In genomic region chrX:132292753-132293152, GRCh38 we compare ENCODE assay signal across 8 cellular contexts.
A peak's percentile ranks its signal among the peaks of the same experiment; 100 is the strongest.
DNase-seq lines count a peak whose midpoint lies in the region; ATAC-seq, FAIRE-seq and TF ChIP-seq lines count a peak whose summit lies in the region.

No MANE protein-coding gene starts in this region.

- CTCF ChIA-PET in HepG2 (lab: Yijun Ruan, JAX; ENCODE audit: low intra/inter-chr PET ratio, low total read pairs) = interaction anchor here (0.7 to 1.8 kb wide), 3 partner anchors 320 to 339 kb away, joined by 3 to 8 read pairs (median 4); no protein-coding TSS in a partner anchor

- TF ChIP-seq CTCF in GM20000 (IDR thresholded peaks at IDR 0.05; ENCODE audit: extremely low read depth, missing control alignments) (no peak), choroid plexus epithelial cell (conservative IDR thresholded peaks at IDR 0.05; ENCODE audit: low read depth, low read length) (peak; percentile 66), HepG2 (CRISPR knock-in tag; IDR thresholded peaks at IDR 0.05) (peak; percentile 77)

- H3K27ac ChIP-seq in HepG2 (ENCODE audit: extremely low read length, insufficient read depth, low read length) = peak overlapping the region; percentile 38

- no peak overlapping the region for H2AFZ ChIP-seq in HepG2 (ENCODE audit: low read length)

- TF ChIP-seq RAD21 in HepG2 (CRISPR knock-in tag; IDR thresholded peaks at IDR 0.05) = peak; percentile 57

- in situ Hi-C loops in Caki2 (cut with HindIII; ENCODE audit: low pct_unique_long_range_greater_than_20kb, low sequenced_read_pairs) = no loop called here
- in situ Hi-C loops in HepG2 (cut with HindIII; ENCODE audit: extremely low pct_ligation_motif_present, low pct_unique_long_range_greater_than_20kb) = loop anchor here (5.0 to 10.0 kb wide), 2 partner anchors 80 to 322 kb away; no protein-coding TSS in a partner anchor

- TF ChIP-seq EP300 in HepG2 (IDR thresholded peaks at IDR 0.05; ENCODE audit: low read depth in 2 of 2, low read length in 2 of 2) (no peak), HepG2 (CRISPR knock-in tag; IDR thresholded peaks at IDR 0.05; ENCODE audit: borderline replicate concordance) (no peak)

- no peaks in the 10 kb centered on the region for H3K36me3 ChIP-seq in HepG2 (replicated peaks in 1 of 2; ENCODE audit: control insufficient read depth in 1 of 2, insufficient read depth in 2 of 2, low read length in 2 of 2)

- H3K4me2 ChIP-seq in HepG2 (ENCODE audit: low read depth, low read length) = peak overlapping the region; percentile 58

- no TSS peak for BruUV-seq in HepG2 (replicated peaks; lab: Mats Ljungman, UMichigan)

- H3K4me1 ChIP-seq in HepG2 (ENCODE audit: insufficient read depth, low read length) = peaks cover 9% of the 10 kb centered on the region

- POLR2A ChIA-PET in HepG2 (lab: Yijun Ruan, JAX) = interaction anchor here (0.8 to 1.2 kb wide), 3 partner anchors 121 to 322 kb away, joined by 3 to 4 read pairs (median 4); no protein-coding TSS in a partner anchor

- H3K9me3 ChIP-seq in HepG2 (ENCODE audit: low read length) = no peaks in the 10 kb centered on the region

- H3K4me3 ChIP-seq in choroid plexus epithelial cell (ENCODE audit: low read depth, low read length) (no peak overlapping the region), HepG2 (replicated peaks in 1 of 3; ENCODE audit: insufficient read depth in 1 of 3, low read depth in 2 of 3, low read length in 3 of 3) (no peak overlapping the region)

- H3K27me3 ChIP-seq in HepG2 (ENCODE audit: control insufficient read depth in 1 of 2, insufficient read depth in 2 of 2, low read length in 2 of 2) = no peaks in the 10 kb centered on the region

- no peaks in the 10 kb centered on the region for H4K20me1 ChIP-seq in HepG2 (ENCODE audit: insufficient read depth, low read length)

- TF ChIP-seq POLR2A in HepG2 (IDR thresholded peaks at IDR 0.05; ENCODE audit: insufficient read depth in 1 of 2, low read depth in 2 of 2, low read length in 2 of 2) = no peak

- intact Hi-C loops in HepG2 (cut with micrococcal nuclease; ENCODE audit: unreplicated experiment) = loop anchor here (2.0 to 10.0 kb wide), 3 partner anchors 82 to 320 kb away; partner anchors contain the start of gene MBNL3

- DNase-seq in Caki2 (ENCODE audit: low read depth) = peak; percentile 10
- peak; percentile 42 for DNase-seq in GM20000 (ENCODE audit: low spot score)
- peak; percentile 33 for DNase-seq in NCI-H460 (ENCODE audit: extremely low read depth, low read depth)
- peak; percentile 75 for DNase-seq in choroid plexus epithelial cell (ENCODE audit: low read depth)
- DNase-seq in HepG2 (ENCODE audit: low spot score) = peak; percentile 57
- peak; percentile 17 for DNase-seq in urothelium cell line (ENCODE audit: low spot score)
- DNase-seq in GF-D8 (lab: John Stamatoyannopoulos, UW) = no peak

- peak; percentile 78 for FAIRE-seq in HepG2 (lab: Jason Lieb, UNC)
- FAIRE-seq in urothelium cell line (lab: Jason Lieb, UNC) = no peak

- no peak overlapping the region for H3K9ac ChIP-seq in HepG2 (ENCODE audit: insufficient read depth, low read depth, low read length)

- peak; percentile 68 for ATAC-seq in HepG2
- no peak for ATAC-seq in activated CD4-positive, CD25-positive, alpha-beta regulatory T cell treated with anti-CD3 and anti-CD28 coated beads, Interleukin-2, amount 50 U/mL, for 24 hours

- no peaks in the 10 kb centered on the region for H3K79me2 ChIP-seq in HepG2 (ENCODE audit: insufficient read depth, low read length)

- WGBS in HepG2 (ENCODE audit: low lambda C conversion rate) = 0% methylated on average over 4 of the region's 4 CpGs

TF ChIP-seq in HepG2, 621 proteins besides CTCF, POLR2A, EP300 and RAD21:
- no peak for TF ChIP-seq ESRRA (CRISPR knock-in tag; IDR thresholded peaks at IDR 0.05; ENCODE audit: low read depth)
- TF ChIP-seq SMC3 (IDR thresholded peaks at IDR 0.05; ENCODE audit: low read length) = peak; percentile 71
- no peak for TF ChIP-seq ZNF34 (CRISPR knock-in tag; IDR thresholded peaks at IDR 0.05; ENCODE audit: borderline replicate concordance)
- TF ChIP-seq STAG1 (CRISPR knock-in tag; IDR thresholded peaks at IDR 0.05) = peak; percentile 85
